Comparison of ENCODE assay signal across 15 cellular contexts in the genomic region with DNA sequence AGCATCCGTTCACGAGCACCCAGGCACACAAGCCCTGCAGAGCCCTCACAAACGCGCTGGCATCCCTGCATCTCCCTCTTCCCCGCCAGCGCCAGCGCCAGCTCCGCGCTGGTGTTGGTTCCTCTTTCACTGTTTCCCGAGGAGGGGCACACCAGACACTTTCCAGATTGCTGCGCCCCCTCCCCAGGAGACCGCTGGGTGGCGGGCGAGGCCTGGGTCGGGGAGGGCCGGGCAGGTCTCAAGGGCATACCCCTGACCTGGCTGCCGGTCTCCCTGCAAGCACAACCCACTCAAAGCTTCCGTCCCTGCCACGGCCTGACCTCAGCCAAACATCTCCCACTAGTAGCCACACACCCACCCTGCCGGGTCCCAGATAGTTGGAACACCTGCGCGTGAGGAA. TPM values are rescaled to one million over a fixed set of nuclear protein-coding genes. Genes with fewer than 3 reads are reported as not detected.
DNase-seq lines count a peak whose midpoint lies in the region; ATAC-seq and TF ChIP-seq lines count a peak whose summit lies in the region.
"Had no signal": no experiment of that assay in that cellular context is flagged by ENCODE, and none has a peak within 500 bp of the region (broad histone marks: within the 10 kb centered on the region; RNA-seq: fewer than 3 reads in every experiment).

No MANE protein-coding gene starts in this region.

- H3K23ac ChIP-seq in H9 (ENCODE audit: insufficient read length, low read depth, low read length): no peak overlapping the region

- H3K4ac ChIP-seq in H9 (ENCODE audit: low read depth, low read length): no peak overlapping the region

- no peak for TF ChIP-seq POLR2A in prostate gland (IDR thresholded peaks at IDR 0.05)

- H2BK120ac ChIP-seq in H9 (ENCODE audit: low read depth, low read length, poor library complexity, severe bottlenecking): no peak overlapping the region

- H3K9ac ChIP-seq in H9 (ENCODE audit: extremely low read depth, insufficient read length, low read length): no peak overlapping the region

- peak; percentile 53 for TF ChIP-seq CTCF in H9 (conservative IDR thresholded peaks at IDR 0.05)
- TF ChIP-seq CTCF in chondrocyte (IDR thresholded peaks at IDR 0.05): no peak
- TF ChIP-seq CTCF in prostate gland (IDR thresholded peaks at IDR 0.05): no peak

- H3K27ac ChIP-seq in H9 (ENCODE audit: insufficient read length, low read depth, low read length): no peak overlapping the region
- H3K27ac ChIP-seq in prostate gland: no peak overlapping the region

- H3K9me3 Mint-ChIP-seq in activated T-cell treated with anti-CD3 and anti-CD28 coated beads, Interleukin-2, amount 50 U/mL, for 24 hours: no peaks in the 10 kb centered on the region
- H3K9me3 Mint-ChIP-seq in activated T-cell treated with anti-CD3 and anti-CD28 coated beads, Interleukin-2, amount 50 U/mL, for 4 hours: no peaks in the 10 kb centered on the region
- peaks cover 0 to 2% of the 10 kb centered on the region in 2 experiments; a peak in 2 of 5 replicates for H3K9me3 Mint-ChIP-seq in H9
- H3K9me3 Mint-ChIP-seq in chondrocyte (ENCODE audit: low read depth): no peaks in the 10 kb centered on the region
- H3K9me3 Mint-ChIP-seq: mesothelial cell of epicardium; stimulated activated naive CD8-positive, alpha-beta T cell treated with anti-CD3 and anti-CD28 coated beads, Interleukin-15, amount 100 ng/mL, for 72 hours had no signal

- H4K8ac ChIP-seq in H9 (replicated peaks; ENCODE audit: insufficient read length, low read depth, low read length): no peak overlapping the region

- H3K36me3 Mint-ChIP-seq in activated T-cell treated with anti-CD3 and anti-CD28 coated beads, Interleukin-2, amount 50 U/mL, for 24 hours (ENCODE audit: low read depth): no peaks in the 10 kb centered on the region
- no peaks in the 10 kb centered on the region for H3K36me3 Mint-ChIP-seq in activated T-cell treated with anti-CD3 and anti-CD28 coated beads, Interleukin-2, amount 50 U/mL, for 4 hours (ENCODE audit: insufficient read depth)
- H3K36me3 Mint-ChIP-seq in H9 (ENCODE audit: insufficient read depth in 1 of 3, low read depth in 3 of 3) (peaks cover 0 to 2% (median 0%) of the 10 kb centered on the region in 3 experiments; a peak in 3 of 7 replicates), chondrocyte (ENCODE audit: low read depth) (no peaks in the 10 kb centered on the region)
- H3K36me3 Mint-ChIP-seq: CD4-positive, CD25-positive, alpha-beta regulatory T cell had no signal

- H3K9me3 ChIP-seq in H9 (ENCODE audit: control insufficient read depth, low read depth, low read length) (no peaks in the 10 kb centered on the region), prostate gland (no peaks in the 10 kb centered on the region)
- H3K9me3 ChIP-seq: MG63 had no signal

- H2BK20ac ChIP-seq in H9 (ENCODE audit: low read depth, low read length, poor library complexity, severe bottlenecking): no peak overlapping the region

- peaks cover 3% of the 10 kb centered on the region for H3K23me2 ChIP-seq in H9 (ENCODE audit: insufficient read length, low read depth, low read length, poor library complexity, severe bottlenecking)

- no peak overlapping the region for H3K18ac ChIP-seq in H9 (ENCODE audit: insufficient read length, low read depth, low read length)

- H2AFZ ChIP-seq in H9 (ENCODE audit: low read length): no peak overlapping the region

- H3K4me1 Mint-ChIP-seq in activated T-cell treated with anti-CD3 and anti-CD28 coated beads, Interleukin-2, amount 50 U/mL, for 24 hours (ENCODE audit: low read depth): peaks cover 10% of the 10 kb centered on the region
- H3K4me1 Mint-ChIP-seq in activated T-cell treated with anti-CD3 and anti-CD28 coated beads, Interleukin-2, amount 50 U/mL, for 4 hours (ENCODE audit: low read depth): peaks cover 8% of the 10 kb centered on the region
- peaks cover 4 to 17% of the 10 kb centered on the region in 2 experiments; a peak in 3 of 4 replicates for H3K4me1 Mint-ChIP-seq in H9
- H3K4me1 Mint-ChIP-seq in chondrocyte (ENCODE audit: low read depth): no peaks in the 10 kb centered on the region
- H3K4me1 Mint-ChIP-seq: mesothelial cell of epicardium had no signal

- no peak overlapping the region for H3K56ac ChIP-seq in H9 (ENCODE audit: insufficient read length, low read depth, low read length)

- no peak overlapping the region for H4K5ac ChIP-seq in H9 (ENCODE audit: insufficient read length, low read depth, low read length)

- intact Hi-C loops in prostate gland (cut with DNase I): no loop called here

- H3K4me3 ChIP-seq in prostate gland: no peak overlapping the region
- H3K4me3 ChIP-seq: MG63 had no signal

- H3K4me3 Mint-ChIP-seq in activated T-cell treated with anti-CD3 and anti-CD28 coated beads, Interleukin-2, amount 50 U/mL, for 24 hours: no peak overlapping the region
- no peak overlapping the region for H3K4me3 Mint-ChIP-seq in activated T-cell treated with anti-CD3 and anti-CD28 coated beads, Interleukin-2, amount 50 U/mL, for 4 hours
- H3K4me3 Mint-ChIP-seq in H9: peak overlapping the region in 1 of 2 experiments; percentile 66; a peak in 3 of 5 replicates
- no peak overlapping the region for H3K4me3 Mint-ChIP-seq in chondrocyte (ENCODE audit: unreplicated experiment)
- H3K4me3 Mint-ChIP-seq: mesothelial cell of epicardium; stimulated activated naive CD8-positive, alpha-beta T cell treated with anti-CD3 and anti-CD28 coated beads, Interleukin-15, amount 100 ng/mL, for 72 hours had no signal

- no peaks in the 10 kb centered on the region for H3K36me3 ChIP-seq in prostate gland
- H3K36me3 ChIP-seq: MG63 had no signal

- peaks cover 79% of the 10 kb centered on the region for H3K27me3 Mint-ChIP-seq in activated T-cell treated with anti-CD3 and anti-CD28 coated beads, Interleukin-2, amount 50 U/mL, for 24 hours
- H3K27me3 Mint-ChIP-seq in activated T-cell treated with anti-CD3 and anti-CD28 coated beads, Interleukin-2, amount 50 U/mL, for 4 hours (ENCODE audit: low read depth): peaks cover 66% of the 10 kb centered on the region
- H3K27me3 Mint-ChIP-seq in H9 (ENCODE audit: low read depth) (peaks cover 86% of the 10 kb centered on the region), chondrocyte (ENCODE audit: low read depth) (peaks cover 9% of the 10 kb centered on the region)

- no peaks in the 10 kb centered on the region for H3K79me1 ChIP-seq in H9 (ENCODE audit: insufficient read depth, low read depth, low read length, poor library complexity, severe bottlenecking)

- H2AK5ac ChIP-seq in H9 (ENCODE audit: insufficient read length, low read length): no peak overlapping the region

- H3K79me2 ChIP-seq in H9 (ENCODE audit: insufficient read depth, low read length): no peaks in the 10 kb centered on the region

- H2BK5ac ChIP-seq in H9 (ENCODE audit: insufficient read length, low read length): no peak overlapping the region

- H3T11ph ChIP-seq in H9 (ENCODE audit: low read length): no peak overlapping the region

- no peak for DNase-seq in activated T-cell treated with anti-CD3 and anti-CD28 coated beads, Interleukin-2, amount 50 U/mL, for 24 hours
- no peak for DNase-seq in activated T-cell treated with anti-CD3 and anti-CD28 coated beads, Interleukin-2, amount 50 U/mL, for 4 hours
- DNase-seq in H9 (peak; percentile 52), chondrocyte (ENCODE audit: low spot score) (peak; percentile 80), prostate gland (ENCODE audit: low spot score) (peak; percentile 2), A172 (ENCODE audit: low spot score) (no peak), superior temporal gyrus (ENCODE audit: extremely low spot score) (no peak)
- DNase-seq: CD4-positive, CD25-positive, alpha-beta regulatory T cell; MG63; stimulated activated CD4-positive, alpha-beta T cell treated with anti-CD3 and anti-CD28 coated beads, Interleukin-4, amount 100 ng/mL, for 1 hour had no signal

- no peak overlapping the region for H3K4me2 ChIP-seq in H9 (ENCODE audit: insufficient read depth, insufficient read length, low read length)

- H3K27me3 ChIP-seq in H9 (ENCODE audit: insufficient read depth, low read length): peaks cover 73% of the 10 kb centered on the region
- peaks cover 83% of the 10 kb centered on the region for H3K27me3 ChIP-seq in prostate gland (replicated peaks; ENCODE audit: insufficient read depth)

- H3K27ac Mint-ChIP-seq in activated T-cell treated with anti-CD3 and anti-CD28 coated beads, Interleukin-2, amount 50 U/mL, for 24 hours: peak overlapping the region; percentile 53
- H3K27ac Mint-ChIP-seq in H9 (no peak overlapping the region), chondrocyte (ENCODE audit: unreplicated experiment) (no peak overlapping the region)
- H3K27ac Mint-ChIP-seq: CD4-positive, CD25-positive, alpha-beta regulatory T cell; mesothelial cell of epicardium had no signal

- no CpG with 5 or more reads among the region's 22 CpGs for whole genome bisulfite sequencing in H9 (ENCODE audit: extremely low coverage, insufficient read length, low lambda C conversion rate)
- WGBS in prostate gland: 9% methylated on average over 21 of the region's 22 CpGs

- H4K91ac ChIP-seq in H9 (ENCODE audit: insufficient read length, low read depth, low read length): no peak overlapping the region

- H2BK15ac ChIP-seq in H9 (ENCODE audit: low read depth, low read length): no peak overlapping the region

- ATAC-seq in activated T-cell treated with anti-CD3 and anti-CD28 coated beads, Interleukin-2, amount 50 U/mL, for 4 hours: no peak
- no peak for ATAC-seq in GM18861 (IDR thresholded peaks at IDR 0.05; ENCODE audit: unreplicated experiment)
- ATAC-seq: stimulated activated naive CD8-positive, alpha-beta T cell treated with anti-CD3 and anti-CD28 coated beads, Interleukin-15, amount 100 ng/mL, for 72 hours had no signal

- H3K14ac ChIP-seq in H9 (ENCODE audit: insufficient read depth, low read length): no peak overlapping the region

- H2BK12ac ChIP-seq in H9 (ENCODE audit: insufficient read length, low read depth, low read length): no peak overlapping the region

- H3K4me1 ChIP-seq in H9 (ENCODE audit: insufficient read depth, low read length): no peaks in the 10 kb centered on the region; the same call in 1 of the 2 replicates
- no peaks in the 10 kb centered on the region for H3K4me1 ChIP-seq in prostate gland (replicated peaks)

- H4K20me1 ChIP-seq in H9 (ENCODE audit: control insufficient read depth, insufficient read depth, insufficient read length): no peaks in the 10 kb centered on the region

RNA-seq across cellular contexts. Expression of a gene that starts 2.2 kb away (rescaled TPM):
- total RNA-seq in activated T-cell treated with anti-CD3 and anti-CD28 coated beads, Interleukin-2, amount 50 U/mL, for 4 hours: not detected
- not detected in 2 replicates for total RNA-seq in H9 (2021)
- total RNA-seq in chondrocyte: not detected in 3 replicates
- not detected for total RNA-seq in prostate gland
- not detected in 2 replicates for total RNA-seq in A172 (2014; rRNA removed; shearing (Covaris generic))
- total RNA-seq: bronchial epithelial cell; CD4-positive, CD25-positive, alpha-beta regulatory T cell; mesothelial cell of epicardium; RPMI7951 had no signal

Comparison
In these comparisons a context has a peak if more than half of its experiments do, and no peak if none do; other contexts are left out.
1. DNase-seq: peak in H9 (single experiment), chondrocyte (single experiment) and prostate gland (single experiment); none in activated T-cell treated with anti-CD3 and anti-CD28 coated beads, Interleukin-2, amount 50 U/mL, for 24 hours (single experiment), activated T-cell treated with anti-CD3 and anti-CD28 coated beads, Interleukin-2, amount 50 U/mL, for 4 hours (single experiment), A172 (single experiment) and superior temporal gyrus (single experiment).